1 cellular context compared by ENCODE assay signal in genomic region chr22:19173047-19174035, GRCh38.
TF ChIP-seq lines count a peak whose summit lies in the region.

No MANE protein-coding gene starts in this region.

TF ChIP-seq in WTC11, 78 proteins besides CTCF, POLR2A, EP300 and RAD21 (continued from another document):
- TF ChIP-seq ZNF671 (CRISPR knock-in tag; IDR thresholded peaks at IDR 0.05) (no peak), ZSCAN18 (CRISPR knock-in tag; IDR thresholded peaks at IDR 0.05) (no peak), TCF7 (CRISPR knock-in tag; IDR thresholded peaks at IDR 0.05; ENCODE audit: low read depth) (no peak), RORB (CRISPR knock-in tag; IDR thresholded peaks at IDR 0.05) (no peak), ZNF317 (CRISPR knock-in tag; IDR thresholded peaks at IDR 0.05; ENCODE audit: borderline replicate concordance, low read depth) (no peak), SMAD3 (CRISPR knock-in tag; IDR thresholded peaks at IDR 0.05; ENCODE audit: borderline replicate concordance) (no peak)
